9 cellular contexts compared by ENCODE assay signal in the genomic region with DNA sequence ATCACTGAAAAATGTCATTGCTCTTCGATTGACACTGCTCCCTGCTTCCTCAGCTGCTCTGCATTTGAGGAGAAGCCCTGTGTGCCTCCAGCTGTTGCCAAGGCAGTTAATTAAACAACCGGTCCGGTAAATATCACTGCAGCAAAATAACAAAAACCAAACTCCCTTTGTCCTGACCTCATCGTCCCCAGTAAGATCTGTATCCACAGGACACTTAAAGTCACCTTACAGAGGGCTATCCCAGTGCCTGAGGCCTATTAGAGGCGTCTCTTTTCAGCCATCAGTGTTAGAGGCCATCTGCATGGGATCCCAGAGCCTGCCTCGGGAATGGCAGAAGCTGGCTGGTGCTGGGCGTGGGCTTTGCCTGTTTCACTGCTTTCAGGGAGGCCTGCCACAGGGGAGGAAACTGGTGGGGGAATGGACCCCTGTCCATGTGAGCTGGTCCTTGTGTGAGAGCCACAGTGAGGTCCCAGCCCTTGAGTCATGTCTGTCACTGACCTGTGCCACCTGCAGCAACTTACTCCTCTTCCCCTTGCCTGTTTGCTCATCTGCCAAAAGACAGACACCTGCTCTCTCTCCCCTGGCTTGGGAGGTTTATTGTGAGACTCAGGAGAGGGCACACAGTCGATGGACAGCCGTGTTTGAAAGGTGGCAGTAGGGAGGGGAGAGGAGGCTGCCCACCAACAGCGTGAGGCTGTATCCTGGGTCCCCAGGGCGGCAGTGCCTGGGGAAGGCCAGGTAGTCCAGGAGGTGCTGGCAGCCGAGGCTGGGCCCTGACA.
A peak's percentile ranks its signal among the peaks of the same experiment; 100 is the strongest.
DNase-seq lines count a peak whose midpoint lies in the region; ATAC-seq, FAIRE-seq and TF ChIP-seq lines count a peak whose summit lies in the region.
"Had no signal": no experiment of that assay in that cellular context is flagged by ENCODE, and none has a peak within 500 bp of the region (broad histone marks: within the 10 kb centered on the region; RNA-seq: fewer than 3 reads in every experiment).

No MANE protein-coding gene starts in this region.

- H3K14ac ChIP-seq in H1 (ENCODE audit: insufficient read length) = no peak overlapping the region

- peak overlapping the region; percentile 29; the same call in 1 of the 2 replicates for H2AK5ac ChIP-seq in H1 (ENCODE audit: low read depth, low read length)

- peak overlapping the region in 2 of 4 experiments; percentile 39 to 48; a peak in 5 of 7 replicates for H3K9ac ChIP-seq in H1 (replicated peaks in 1 of 4; ENCODE audit: extremely low read depth in 1 of 4, low read depth in 3 of 4, low read length in 3 of 4)

- H3K79me2 ChIP-seq in H1 (ENCODE audit: control insufficient read depth in 1 of 2, insufficient read depth in 2 of 2, low read length in 2 of 2) = no peaks in the 10 kb centered on the region

- H3K9me3 ChIP-seq in CD4-positive, alpha-beta memory T cell (ENCODE audit: control insufficient read depth in 1 of 2, low read length in 2 of 2) = no peaks in the 10 kb centered on the region
- H3K9me3 ChIP-seq in H1 (ENCODE audit: insufficient read depth in 2 of 2, low read depth in 1 of 2, low read length in 1 of 2) = no peaks in the 10 kb centered on the region

- no peak overlapping the region for H3K4me3 Mint-ChIP-seq in CD4-positive, alpha-beta memory T cell
- peak overlapping the region; percentile 22 for H3K4me3 Mint-ChIP-seq in osteocyte (ENCODE audit: unreplicated experiment)
- no peak overlapping the region for H3K4me3 Mint-ChIP-seq in activated naive CD8-positive, alpha-beta T cell treated with anti-CD3 and anti-CD28 coated beads for 36 hours

- H4K5ac ChIP-seq in H1 (ENCODE audit: insufficient read length, low read depth, low read length) = no peak overlapping the region

- no peak for TF ChIP-seq EP300 in H1 (IDR thresholded peaks at IDR 0.05; ENCODE audit: borderline replicate concordance in 1 of 2, low read depth in 2 of 2, low read length in 2 of 2)

- H3K27ac Mint-ChIP-seq in CD4-positive, alpha-beta memory T cell = peak overlapping the region in 4 of 7 donors; percentile 38 to 51 (median 44)
- peak overlapping the region; percentile 99 for H3K27ac Mint-ChIP-seq in osteocyte (ENCODE audit: unreplicated experiment)
- H3K27ac Mint-ChIP-seq in activated naive CD8-positive, alpha-beta T cell treated with anti-CD3 and anti-CD28 coated beads for 36 hours = no peak overlapping the region

- H3K4ac ChIP-seq in H1 (replicated peaks; ENCODE audit: insufficient read length, low read depth, low read length) = no peak overlapping the region

- CTCF ChIA-PET in CD4-positive, alpha-beta memory T cell (lab: Charles Lee; ENCODE audit: partially characterized antibody) = no interaction called here
- CTCF ChIA-PET in H1 (lab: Charles Lee; ENCODE audit: partially characterized antibody) = interaction anchor here (0.6 to 1.8 kb wide), 5 partner anchors 64 to 275 kb away, joined by 3 to 4 read pairs (median 3); no protein-coding TSS in a partner anchor

- no peaks in the 10 kb centered on the region for H3K27me3 Mint-ChIP-seq in CD4-positive, alpha-beta memory T cell
- H3K27me3 Mint-ChIP-seq in osteocyte (ENCODE audit: unreplicated experiment) = no peaks in the 10 kb centered on the region
- H3K27me3 Mint-ChIP-seq in activated naive CD8-positive, alpha-beta T cell treated with anti-CD3 and anti-CD28 coated beads for 36 hours = no peaks in the 10 kb centered on the region

- H3K4me3 ChIP-seq in CD4-positive, alpha-beta memory T cell (ENCODE audit: low read length in 2 of 2) = no peak overlapping the region
- no peak overlapping the region for H3K4me3 ChIP-seq in H1 (ENCODE audit: extremely low read depth in 1 of 4, insufficient read depth in 2 of 4, low read depth in 3 of 4, low read length in 4 of 4)
- H3K4me3 ChIP-seq: GM12878 had no signal

- no peak overlapping the region for H4K8ac ChIP-seq in H1 (ENCODE audit: extremely low read depth, insufficient read depth, low read length)

- no peak overlapping the region for H2BK15ac ChIP-seq in H1 (ENCODE audit: low read length)

- H3K79me1 ChIP-seq in H1 (ENCODE audit: low read depth, low read length) = no peaks in the 10 kb centered on the region

- POLR2A ChIA-PET in CD4-positive, alpha-beta memory T cell (lab: Charles Lee; ENCODE audit: partially characterized antibody) = no interaction called here
- POLR2A ChIA-PET in H1 (lab: Charles Lee; ENCODE audit: partially characterized antibody) = no interaction called here

- TF ChIP-seq RAD21 in H1 (IDR thresholded peaks at IDR 0.05 in 1 of 2, conservative IDR thresholded peaks at IDR 0.05 in 1 of 2; ENCODE audit: low read depth in 2 of 2, low read length in 2 of 2) = no peak

- H3K27me3 ChIP-seq in CD4-positive, alpha-beta memory T cell (ENCODE audit: insufficient read depth, low read length) = no peaks in the 10 kb centered on the region
- H3K27me3 ChIP-seq in H1 (replicated peaks in 1 of 4; ENCODE audit: control insufficient read depth in 3 of 4, extremely low read depth in 1 of 4, insufficient read depth in 3 of 4, low read length in 3 of 4) = no peaks in the 10 kb centered on the region

- no peak overlapping the region for H3K18ac ChIP-seq in H1 (ENCODE audit: extremely low read depth, low read length)

- H3K36me3 ChIP-seq in CD4-positive, alpha-beta memory T cell (ENCODE audit: insufficient read depth, low read length) = peaks cover 79% of the 10 kb centered on the region
- no peaks in the 10 kb centered on the region; a peak in 2 of 8 replicates for H3K36me3 ChIP-seq in H1 (ENCODE audit: control insufficient read depth in 2 of 4, insufficient read depth in 4 of 4, low read length in 3 of 4)

- H3K23ac ChIP-seq in H1 (ENCODE audit: insufficient read length) = no peak overlapping the region

- H4K20me1 ChIP-seq in H1 (replicated peaks in 1 of 2; ENCODE audit: control insufficient read depth in 1 of 2, insufficient read depth in 2 of 2, low read length in 2 of 2) = peaks cover 0 to under 1% of the 10 kb centered on the region in 2 experiments

- H3K23me2 ChIP-seq in H1 (ENCODE audit: low read depth, low read length) = no peaks in the 10 kb centered on the region

- no peaks in the 10 kb centered on the region for H3K9me3 Mint-ChIP-seq in CD4-positive, alpha-beta memory T cell
- no peaks in the 10 kb centered on the region for H3K9me3 Mint-ChIP-seq in osteocyte (ENCODE audit: unreplicated experiment)
- no peaks in the 10 kb centered on the region for H3K9me3 Mint-ChIP-seq in activated naive CD8-positive, alpha-beta T cell treated with anti-CD3 and anti-CD28 coated beads for 36 hours

- WGBS in H1 (ENCODE audit: extremely low coverage in 1 of 2, insufficient coverage in 1 of 2, insufficient read length in 1 of 2, insufficient replicate concordance in 2 of 2, low coverage in 1 of 2, low lambda C conversion rate in 2 of 2, missing lambda C conversion rate in 1 of 2), 2 experiments = 89% methylated on average over 12 of the region's 12 CpGs; no CpG with 5 or more reads in 1 of the 2 experiments

- H2BK12ac ChIP-seq in H1 (ENCODE audit: low read depth, low read length) = peak overlapping the region; percentile 86

- H3K4me1 Mint-ChIP-seq in CD4-positive, alpha-beta memory T cell = peaks cover 0 to 11% (median 2%) of the 10 kb centered on the region in 4 donors
- H3K4me1 Mint-ChIP-seq in osteocyte (ENCODE audit: unreplicated experiment) = peaks cover 51% of the 10 kb centered on the region
- peaks cover 7% of the 10 kb centered on the region for H3K4me1 Mint-ChIP-seq in activated naive CD8-positive, alpha-beta T cell treated with anti-CD3 and anti-CD28 coated beads for 36 hours

- no peak overlapping the region for H3K56ac ChIP-seq in H1 (replicated peaks; ENCODE audit: insufficient read length, low read depth, low read length)

- ATAC-seq in HG03135 (IDR thresholded peaks at IDR 0.05; ENCODE audit: unreplicated experiment) (no peak), HG03039 (IDR thresholded peaks at IDR 0.05; ENCODE audit: unreplicated experiment) (no peak), GM19463 (IDR thresholded peaks at IDR 0.05; ENCODE audit: unreplicated experiment) (no peak)
- ATAC-seq: GM12878 had no signal

- no peak overlapping the region for H3K27ac ChIP-seq in CD4-positive, alpha-beta memory T cell (ENCODE audit: low read depth, low read length)
- peak overlapping the region; percentile 74 for H3K27ac ChIP-seq in H1 (ENCODE audit: low read depth, low read length)

- peaks cover 18 to 82% of the 10 kb centered on the region in 2 donors for H3K36me3 Mint-ChIP-seq in CD4-positive, alpha-beta memory T cell
- H3K36me3 Mint-ChIP-seq in osteocyte (ENCODE audit: unreplicated experiment) = peaks cover 16% of the 10 kb centered on the region
- H3K36me3 Mint-ChIP-seq in activated naive CD8-positive, alpha-beta T cell treated with anti-CD3 and anti-CD28 coated beads for 36 hours = peaks cover 2% of the 10 kb centered on the region

- H2BK20ac ChIP-seq in H1 (ENCODE audit: low read length) = no peak overlapping the region

- no peak overlapping the region for H4K91ac ChIP-seq in H1 (replicated peaks; ENCODE audit: insufficient read length, low read length)

- H3K4me1 ChIP-seq in CD4-positive, alpha-beta memory T cell (ENCODE audit: insufficient read depth, low read length) = no peaks in the 10 kb centered on the region
- H3K4me1 ChIP-seq in H1 (replicated peaks in 1 of 4; ENCODE audit: control insufficient read depth in 3 of 4, insufficient read depth in 4 of 4, low read length in 3 of 4) = peaks cover 8 to 22% (median 16%) of the 10 kb centered on the region in 4 experiments

- no peak for TF ChIP-seq POLR2A in H1 (IDR thresholded peaks at IDR 0.05; ENCODE audit: control extremely low read depth in 1 of 2, low read depth in 2 of 2, low read length in 2 of 2)

- no peak for FAIRE-seq in H1 (lab: Jason Lieb, UNC)
- FAIRE-seq: GM12878 had no signal

- H2AFZ ChIP-seq in H1 (ENCODE audit: low read length) = no peak overlapping the region

- intact Hi-C loops in CD4-positive, alpha-beta memory T cell (cut with micrococcal nuclease) = no loop called here

- no peak overlapping the region for H2BK120ac ChIP-seq in H1 (replicated peaks; ENCODE audit: low read depth, low read length)

- no peak for TF ChIP-seq CTCF in H1 (IDR thresholded peaks at IDR 0.05; ENCODE audit: control extremely low read depth in 1 of 3, insufficient read depth in 1 of 3, low read depth in 1 of 3, low read length in 3 of 3)
- no peak for TF ChIP-seq CTCF in osteocyte (IDR thresholded peaks at IDR 0.05)

- peak overlapping the region; percentile 86 for H2BK5ac ChIP-seq in H1 (ENCODE audit: low read depth, low read length)

- no peak for DNase-seq in CD4-positive, alpha-beta memory T cell
- DNase-seq in NCI-H1694 treated with DMSO at 0.1 percent for 48 hours (lab: John Stamatoyannopoulos, UW) (peak; percentile 45), H1 (ENCODE audit: low read depth in 1 of 2, low spot score in 2 of 2) (no peak), osteocyte (ENCODE audit: extremely low spot score, unreplicated experiment) (no peak)
- no peak for DNase-seq in activated naive CD8-positive, alpha-beta T cell treated with anti-CD3 and anti-CD28 coated beads for 36 hours

- no peak overlapping the region for H3K4me2 ChIP-seq in H1 (ENCODE audit: insufficient read depth in 1 of 2, low read depth in 2 of 2, low read length in 2 of 2)
